ENCODE assay signal across 9 cellular contexts in the genomic region with DNA sequence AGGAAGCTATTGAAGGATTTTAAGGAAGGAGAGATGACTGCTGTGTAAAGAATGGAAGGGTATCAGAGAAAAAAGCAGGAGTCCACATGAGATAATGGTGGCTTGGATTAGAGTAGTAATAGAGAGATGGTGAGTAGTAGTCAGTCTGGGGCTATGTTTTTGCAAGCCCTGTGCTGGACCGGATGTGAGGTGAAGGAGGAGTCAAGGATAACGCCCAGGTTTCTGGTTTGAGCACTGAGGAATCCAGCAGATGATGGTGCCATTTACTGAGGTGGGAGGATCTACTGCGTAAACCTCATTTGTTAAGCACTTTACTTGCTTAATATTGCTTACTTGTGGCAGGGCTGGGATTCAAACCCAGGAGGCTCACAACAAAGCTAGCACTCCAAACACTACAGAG. TPM values are rescaled to one million over a fixed set of nuclear protein-coding genes. Genes with fewer than 3 reads are reported as not detected.
DNase-seq lines count a peak whose midpoint lies in the region; ATAC-seq and TF ChIP-seq lines count a peak whose summit lies in the region.
"Had no signal": no experiment of that assay in that cellular context is flagged by ENCODE, and none has a peak within 500 bp of the region (broad histone marks: within the 10 kb centered on the region; RNA-seq: fewer than 3 reads in every experiment).

No MANE protein-coding gene starts in this region.

- H3K9me3 ChIP-seq in CD4-positive, CD25-positive, alpha-beta regulatory T cell (ENCODE audit: control insufficient read depth in 2 of 2, low read length in 2 of 2) = no peaks in the 10 kb centered on the region
- no peaks in the 10 kb centered on the region for H3K9me3 ChIP-seq in MM.1S (replicated peaks; ENCODE audit: insufficient read depth, low read length)
- H3K9me3 ChIP-seq in neural cell (ENCODE audit: low read length) = no peaks in the 10 kb centered on the region

- no peaks in the 10 kb centered on the region for H4K20me1 ChIP-seq in MM.1S (ENCODE audit: insufficient read depth, low read length)
- no peaks in the 10 kb centered on the region for H4K20me1 ChIP-seq in neural cell (ENCODE audit: insufficient read depth)

- H3K4me1 ChIP-seq in CD4-positive, CD25-positive, alpha-beta regulatory T cell (ENCODE audit: control insufficient read depth, insufficient read depth, low read length, poor library complexity, severe bottlenecking) = peaks cover 29% of the 10 kb centered on the region
- H3K4me1 ChIP-seq in MM.1S (ENCODE audit: low read length) = peaks cover 16% of the 10 kb centered on the region

- no peaks in the 10 kb centered on the region for H3K9me3 Mint-ChIP-seq in CD4-positive, CD25-positive, alpha-beta regulatory T cell
- H3K9me3 Mint-ChIP-seq in dendritic cell treated with granulocyte-macrophage colony-stimulating factor and Interleukin-4, amounts not matched to agents 40 ng/mL and 50 ng/mL, for 4 days = no peaks in the 10 kb centered on the region

- peaks cover 13% of the 10 kb centered on the region for H3K36me3 Mint-ChIP-seq in CD4-positive, CD25-positive, alpha-beta regulatory T cell
- H3K36me3 Mint-ChIP-seq in dendritic cell treated with granulocyte-macrophage colony-stimulating factor and Interleukin-4, amounts not matched to agents 40 ng/mL and 50 ng/mL, for 4 days (ENCODE audit: low read depth) = peaks cover 52% of the 10 kb centered on the region

- peaks cover 2% of the 10 kb centered on the region for H3K36me3 ChIP-seq in CD4-positive, CD25-positive, alpha-beta regulatory T cell (ENCODE audit: control insufficient read depth, insufficient read depth, low read length)
- no peaks in the 10 kb centered on the region for H3K36me3 ChIP-seq in MM.1S (replicated peaks; ENCODE audit: insufficient read depth, low read length)
- H3K36me3 ChIP-seq in neural cell (ENCODE audit: insufficient read depth, low read length) = no peaks in the 10 kb centered on the region

- no peak for TF ChIP-seq RAD21 in neural cell (conservative IDR thresholded peaks at IDR 0.05)

- peaks cover 37% of the 10 kb centered on the region for H3K79me2 ChIP-seq in MM.1S (ENCODE audit: low read length)
- H3K79me2 ChIP-seq in neural cell (replicated peaks; ENCODE audit: insufficient read depth, low read length) = peaks cover 27% of the 10 kb centered on the region

- H3F3A ChIP-seq in MM.1S (ENCODE audit: insufficient read depth, low read length) = peaks cover 20% of the 10 kb centered on the region
- no peaks in the 10 kb centered on the region for H3F3A ChIP-seq in neural cell (ENCODE audit: insufficient read depth, low read length, poor library complexity, severe bottlenecking)

- H3K27me3 Mint-ChIP-seq in CD4-positive, CD25-positive, alpha-beta regulatory T cell = peaks cover 4% of the 10 kb centered on the region
- no peaks in the 10 kb centered on the region for H3K27me3 Mint-ChIP-seq in dendritic cell treated with granulocyte-macrophage colony-stimulating factor and Interleukin-4, amounts not matched to agents 40 ng/mL and 50 ng/mL, for 4 days

- peak overlapping the region; percentile 88 to 96 (median 92) for H3K4me3 Mint-ChIP-seq in CD4-positive, CD25-positive, alpha-beta regulatory T cell
- H3K4me3 Mint-ChIP-seq in dendritic cell treated with granulocyte-macrophage colony-stimulating factor and Interleukin-4, amounts not matched to agents 40 ng/mL and 50 ng/mL, for 4 days = peak overlapping the region; percentile 93

- H2AFZ ChIP-seq in MM.1S (ENCODE audit: low read length) (no peak overlapping the region), neural cell (ENCODE audit: low read depth, low read length) (no peak overlapping the region)

- H3K4me3 ChIP-seq in CD4-positive, CD25-positive, alpha-beta regulatory T cell (ENCODE audit: low read depth, low read length) = peak overlapping the region; percentile 14
- H3K4me3 ChIP-seq in MM.1S (ENCODE audit: low read length) (peak overlapping the region; percentile 91; the same call in 1 of the 2 replicates), neural cell (ENCODE audit: low read length) (peak overlapping the region; percentile 100)

- no peak for TF ChIP-seq CTCF in MM.1S (IDR thresholded peaks at IDR 0.05; ENCODE audit: low read length)
- no peak for TF ChIP-seq CTCF in neural cell (IDR thresholded peaks at IDR 0.05; ENCODE audit: poor library complexity, severe bottlenecking)

- DNase-seq in CD4-positive, CD25-positive, alpha-beta regulatory T cell = peak in 1 of 3 donors; percentile 3
- DNase-seq in MM.1S = no peak
- DNase-seq in C1 segment of cervical spinal cord (lab: John Stamatoyannopoulos, UW) = no peak
- DNase-seq in activated gamma-delta T cell (lab: John Stamatoyannopoulos, UW) = no peak
- DNase-seq in mucosa of gallbladder (ENCODE audit: low spot score) = no peak
- DNase-seq in NCI-H2196 treated with DMSO at 0.1 percent for 48 hours (lab: John Stamatoyannopoulos, UW; ENCODE audit: unreplicated experiment) = no peak
- DNase-seq: NCI-H82 had no signal

- H3K27me3 ChIP-seq in CD4-positive, CD25-positive, alpha-beta regulatory T cell (ENCODE audit: control insufficient read depth, insufficient read depth, low read length) = no peaks in the 10 kb centered on the region
- H3K27me3 ChIP-seq in MM.1S (replicated peaks; ENCODE audit: insufficient read depth, low read length) (no peaks in the 10 kb centered on the region), neural cell (ENCODE audit: insufficient read depth, low read depth, low read length) (no peaks in the 10 kb centered on the region)

- H3K4me2 ChIP-seq in MM.1S (ENCODE audit: low read depth, low read length) (peak overlapping the region; percentile 89), neural cell (ENCODE audit: low read length) (peak overlapping the region; percentile 92)

- H3K9me2 ChIP-seq in MM.1S (replicated peaks; ENCODE audit: insufficient read depth, low read length) = no peaks in the 10 kb centered on the region
- H3K9me2 ChIP-seq in neural cell (ENCODE audit: insufficient read depth, low read length) = no peaks in the 10 kb centered on the region

- peak overlapping the region; percentile 87 to 91 (median 90) for H3K27ac Mint-ChIP-seq in CD4-positive, CD25-positive, alpha-beta regulatory T cell
- H3K27ac Mint-ChIP-seq in dendritic cell treated with granulocyte-macrophage colony-stimulating factor and Interleukin-4, amounts not matched to agents 40 ng/mL and 50 ng/mL, for 4 days = peak overlapping the region; percentile 96

- intact Hi-C loops in dendritic cell treated with granulocyte-macrophage colony-stimulating factor and Interleukin-4, amounts not matched to agents 40 ng/mL and 50 ng/mL, for 4 days (cut with micrococcal nuclease) = no loop called here

- ATAC-seq in CD4-positive, CD25-positive, alpha-beta regulatory T cell (ENCODE audit: low read depth in 2 of 2) = no peak

- no peak for TF ChIP-seq EP300 in neural cell (conservative IDR thresholded peaks at IDR 0.05; ENCODE audit: poor library complexity, severe bottlenecking)

- peaks cover 21 to 41% (median 34%) of the 10 kb centered on the region in 4 donors for H3K4me1 Mint-ChIP-seq in CD4-positive, CD25-positive, alpha-beta regulatory T cell
- H3K4me1 Mint-ChIP-seq in dendritic cell treated with granulocyte-macrophage colony-stimulating factor and Interleukin-4, amounts not matched to agents 40 ng/mL and 50 ng/mL, for 4 days (ENCODE audit: low read depth) = peaks cover 66% of the 10 kb centered on the region

- no peak overlapping the region for H3K9ac ChIP-seq in MM.1S (ENCODE audit: low read length)
- H3K9ac ChIP-seq in neural cell (ENCODE audit: low read length) = peak overlapping the region; percentile 89

- peak overlapping the region; percentile 85 for H3K27ac ChIP-seq in CD4-positive, CD25-positive, alpha-beta regulatory T cell (ENCODE audit: insufficient read depth, low read length, poor library complexity, severe bottlenecking)
- no peak overlapping the region for H3K27ac ChIP-seq in MM.1S (ENCODE audit: low read length)
- peak overlapping the region; percentile 88 for H3K27ac ChIP-seq in neural cell (ENCODE audit: low read length)

TF ChIP-seq in neural cell, 6 proteins besides CTCF, POLR2A, EP300 and RAD21 (continues in another document):
- TF ChIP-seq TAF1 (IDR thresholded peaks at IDR 0.05; ENCODE audit: low read depth) = no peak
- no peak for TF ChIP-seq SMC3 (conservative IDR thresholded peaks at IDR 0.05; ENCODE audit: poor library complexity)
- no peak for TF ChIP-seq MXI1 (conservative IDR thresholded peaks at IDR 0.05; ENCODE audit: poor library complexity, severe bottlenecking)
- no peak for TF ChIP-seq EZH2 (IDR thresholded peaks at IDR 0.05; ENCODE audit: borderline replicate concordance, insufficient read depth, low read length, poor library complexity, severe bottlenecking)

RNA-seq across cellular contexts. Expression of a gene that starts 1.1 kb away (rescaled TPM):
- total RNA-seq in CD4-positive, CD25-positive, alpha-beta regulatory T cell = 2.8 TPM
- polyA plus RNA-seq in CD4-positive, CD25-positive, alpha-beta regulatory T cell = 1 to 10 TPM; 2.4 to 3.5 (median 3.0) TPM
- 3.0 and 6.5 TPM in 2 replicates for polyA plus RNA-seq in neural cell
- polyA minus RNA-seq in neural cell = 8.8 and 9.4 TPM in 2 replicates
- total RNA-seq in mucosa of gallbladder = 6.5 TPM

RNA-seq across cellular contexts. Expression of a gene that starts 1.2 kb away (rescaled TPM):
- total RNA-seq in CD4-positive, CD25-positive, alpha-beta regulatory T cell = 51.5 TPM
- 10 to 100 TPM; 11.0 to 13.1 (median 12.5) TPM for polyA plus RNA-seq in CD4-positive, CD25-positive, alpha-beta regulatory T cell
- polyA plus RNA-seq in neural cell = 66.6 and 68.4 TPM in 2 replicates
- 50.2 TPM in 2 replicates for polyA minus RNA-seq in neural cell
- 29.6 TPM for total RNA-seq in mucosa of gallbladder

RNA-seq across cellular contexts. Expression of a gene that starts 38.8 kb away (rescaled TPM):
- total RNA-seq in CD4-positive, CD25-positive, alpha-beta regulatory T cell = 6.7 TPM
- polyA plus RNA-seq in CD4-positive, CD25-positive, alpha-beta regulatory T cell = 1 to 10 TPM; 2.7 to 6.0 (median 3.6) TPM
- 5.3 and 5.4 TPM in 2 replicates for polyA plus RNA-seq in neural cell
- polyA minus RNA-seq in neural cell = 22.4 and 25.2 TPM in 2 replicates
- 8.7 TPM for total RNA-seq in mucosa of gallbladder

RNA-seq across cellular contexts. Expression of a gene that starts 54.8 kb away (rescaled TPM):
- not detected for total RNA-seq in CD4-positive, CD25-positive, alpha-beta regulatory T cell
- polyA plus RNA-seq in CD4-positive, CD25-positive, alpha-beta regulatory T cell = not detected
- polyA plus RNA-seq in neural cell = not detected in 2 replicates
- not detected in 2 replicates for polyA minus RNA-seq in neural cell
- not detected for total RNA-seq in mucosa of gallbladder

Comparison
In these comparisons a context has a peak if more than half of its experiments do, and no peak if none do; other contexts are left out.
1. H3K4me3 ChIP-seq: peak in every context shown above with its lines; median percentile 100 in neural cell; 91 in MM.1S; 14 in CD4-positive, CD25-positive, alpha-beta regulatory T cell.